In genomic region chr3:48428088-48428862, GRCh38 we compare ENCODE assay signal across 9 cellular contexts. TPM values are rescaled to one million over a fixed set of nuclear protein-coding genes. Genes with fewer than 3 reads are reported as not detected.
DNase-seq lines count a peak whose midpoint lies in the region; ATAC-seq and FAIRE-seq lines count a peak whose summit lies in the region.
"Had no signal": no experiment of that assay in that cellular context is flagged by ENCODE, and none has a peak within 500 bp of the region (broad histone marks: within the 10 kb centered on the region; RNA-seq: fewer than 3 reads in every experiment).

No MANE protein-coding gene starts in this region.

- H3K9me3 ChIP-seq in iPS-18c (ENCODE audit: control insufficient read depth, insufficient read depth, low read length) = no peaks in the 10 kb centered on the region

- peak overlapping the region; percentile 15 for H3K4me3 Mint-ChIP-seq in activated CD8-positive, alpha-beta memory T cell treated with anti-CD3 and anti-CD28 coated beads, Interleukin-2, amount 10 ng/mL, durations not matched to agents 7 days and 5 days
- H3K4me3 Mint-ChIP-seq in activated T-helper 1 cell treated with anti-CD3 and anti-CD28 coated beads, Interleukin-12 subunit alpha, Interleukin-12 subunit beta, Interleukin-2, Interleukin-4 antibody, amounts not matched to agents 30 ng/mL and 10 ng/mL and 1 ng/mL, durations not matched to agents 14 hours and 24 hours and 36 hours = peak overlapping the region; percentile 65
- H3K4me3 Mint-ChIP-seq in stimulated activated naive B cell treated with anti-CD40 and anti-IgM and Interleukin-4, amounts not matched to agents 10 μg/mL and 1 μg/mL and 100 μg/mL, for 72 hours = peak overlapping the region; percentile 14 to 47

- no peak for ATAC-seq in activated CD8-positive, alpha-beta memory T cell treated with anti-CD3 and anti-CD28 coated beads, Interleukin-2, amount 10 ng/mL, durations not matched to agents 7 days and 5 days
- ATAC-seq in stimulated activated naive B cell treated with anti-CD40 and anti-IgM and Interleukin-4, amounts not matched to agents 10 μg/mL and 1 μg/mL and 100 μg/mL, for 72 hours (replicated peaks) = no peak
- ATAC-seq in HG03432 (IDR thresholded peaks at IDR 0.05; ENCODE audit: unreplicated experiment) = no peak

- H3K27ac Mint-ChIP-seq in activated CD8-positive, alpha-beta memory T cell treated with anti-CD3 and anti-CD28 coated beads, Interleukin-2, amount 10 ng/mL, durations not matched to agents 7 days and 5 days = no peak overlapping the region
- H3K27ac Mint-ChIP-seq in activated T-helper 1 cell treated with anti-CD3 and anti-CD28 coated beads, Interleukin-12 subunit alpha, Interleukin-12 subunit beta, Interleukin-2, Interleukin-4 antibody, amounts not matched to agents 30 ng/mL and 10 ng/mL and 1 ng/mL, durations not matched to agents 14 hours and 24 hours and 36 hours = no peak overlapping the region
- H3K27ac Mint-ChIP-seq in stimulated activated naive B cell treated with anti-CD40 and anti-IgM and Interleukin-4, amounts not matched to agents 10 μg/mL and 1 μg/mL and 100 μg/mL, for 72 hours = no peak overlapping the region

- intact Hi-C loops in activated T-helper 1 cell treated with anti-CD3 and anti-CD28 coated beads, Interleukin-12 subunit alpha, Interleukin-12 subunit beta, Interleukin-2, Interleukin-4 antibody, amounts not matched to agents 30 ng/mL and 10 ng/mL and 1 ng/mL, durations not matched to agents 14 hours and 24 hours and 36 hours (cut with micrococcal nuclease) = no loop called here

- no peaks in the 10 kb centered on the region for H3K9me3 Mint-ChIP-seq in activated CD8-positive, alpha-beta memory T cell treated with anti-CD3 and anti-CD28 coated beads, Interleukin-2, amount 10 ng/mL, durations not matched to agents 7 days and 5 days (ENCODE audit: low read depth)
- no peaks in the 10 kb centered on the region for H3K9me3 Mint-ChIP-seq in activated T-helper 1 cell treated with anti-CD3 and anti-CD28 coated beads, Interleukin-12 subunit alpha, Interleukin-12 subunit beta, Interleukin-2, Interleukin-4 antibody, amounts not matched to agents 30 ng/mL and 10 ng/mL and 1 ng/mL, durations not matched to agents 14 hours and 24 hours and 36 hours
- no peaks in the 10 kb centered on the region for H3K9me3 Mint-ChIP-seq in stimulated activated naive B cell treated with anti-CD40 and anti-IgM and Interleukin-4, amounts not matched to agents 10 μg/mL and 1 μg/mL and 100 μg/mL, for 72 hours

- H3K27me3 Mint-ChIP-seq in activated CD8-positive, alpha-beta memory T cell treated with anti-CD3 and anti-CD28 coated beads, Interleukin-2, amount 10 ng/mL, durations not matched to agents 7 days and 5 days = peaks cover 20% of the 10 kb centered on the region
- peaks cover 16% of the 10 kb centered on the region for H3K27me3 Mint-ChIP-seq in activated T-helper 1 cell treated with anti-CD3 and anti-CD28 coated beads, Interleukin-12 subunit alpha, Interleukin-12 subunit beta, Interleukin-2, Interleukin-4 antibody, amounts not matched to agents 30 ng/mL and 10 ng/mL and 1 ng/mL, durations not matched to agents 14 hours and 24 hours and 36 hours (ENCODE audit: insufficient read depth)
- peaks cover 21 to 28% of the 10 kb centered on the region in 2 donors for H3K27me3 Mint-ChIP-seq in stimulated activated naive B cell treated with anti-CD40 and anti-IgM and Interleukin-4, amounts not matched to agents 10 μg/mL and 1 μg/mL and 100 μg/mL, for 72 hours

- no peak for DNase-seq in activated CD8-positive, alpha-beta memory T cell treated with anti-CD3 and anti-CD28 coated beads, Interleukin-2, amount 10 ng/mL, durations not matched to agents 7 days and 5 days
- DNase-seq in activated CD8-positive, alpha-beta memory T cell treated with anti-CD3 and anti-CD28 coated beads for 24 hours = no peak
- no peak for DNase-seq in activated T-helper 1 cell treated with anti-CD3 and anti-CD28 coated beads, Interleukin-12 subunit alpha, Interleukin-12 subunit beta, Interleukin-2, Interleukin-4 antibody, amounts not matched to agents 30 ng/mL and 10 ng/mL and 1 ng/mL, durations not matched to agents 14 hours and 24 hours and 36 hours (ENCODE audit: low spot score)
- no peak for DNase-seq in stimulated activated naive B cell treated with anti-CD40 and anti-IgM and Interleukin-4, amounts not matched to agents 10 μg/mL and 1 μg/mL and 100 μg/mL, for 72 hours
- DNase-seq in DMS153 treated with DMSO at 0.1 percent for 48 hours (lab: John Stamatoyannopoulos, UW; ENCODE audit: unreplicated experiment) = no peak
- no peak for DNase-seq in frontal cortex (ENCODE audit: low spot score in 2 of 2)

- peaks cover 9% of the 10 kb centered on the region for H3K36me3 Mint-ChIP-seq in activated CD8-positive, alpha-beta memory T cell treated with anti-CD3 and anti-CD28 coated beads, Interleukin-2, amount 10 ng/mL, durations not matched to agents 7 days and 5 days
- H3K36me3 Mint-ChIP-seq in activated T-helper 1 cell treated with anti-CD3 and anti-CD28 coated beads, Interleukin-12 subunit alpha, Interleukin-12 subunit beta, Interleukin-2, Interleukin-4 antibody, amounts not matched to agents 30 ng/mL and 10 ng/mL and 1 ng/mL, durations not matched to agents 14 hours and 24 hours and 36 hours (ENCODE audit: low read depth) = peaks cover 13% of the 10 kb centered on the region
- peaks cover 8 to 22% of the 10 kb centered on the region in 2 donors for H3K36me3 Mint-ChIP-seq in stimulated activated naive B cell treated with anti-CD40 and anti-IgM and Interleukin-4, amounts not matched to agents 10 μg/mL and 1 μg/mL and 100 μg/mL, for 72 hours

- CTCF ChIA-PET in activated CD8-positive, alpha-beta memory T cell treated with anti-CD3 and anti-CD28 coated beads, Interleukin-2, amount 10 ng/mL, durations not matched to agents 7 days and 5 days (lab: Charles Lee) = interaction anchor here (0.7 to 3.0 kb wide), 3 partner anchors 8 to 121 kb away, joined by 3 to 10 read pairs (median 7); no protein-coding TSS in a partner anchor

- H3K4me3 ChIP-seq in iPS-18c (ENCODE audit: insufficient read depth, low read depth, low read length) = peak overlapping the region; percentile 80

- FAIRE-seq in frontal cortex (lab: Jason Lieb, UNC) = no peak
- FAIRE-seq: colon had no signal

- peaks cover 16% of the 10 kb centered on the region for H3K4me1 Mint-ChIP-seq in activated CD8-positive, alpha-beta memory T cell treated with anti-CD3 and anti-CD28 coated beads, Interleukin-2, amount 10 ng/mL, durations not matched to agents 7 days and 5 days
- peaks cover 20% of the 10 kb centered on the region for H3K4me1 Mint-ChIP-seq in activated T-helper 1 cell treated with anti-CD3 and anti-CD28 coated beads, Interleukin-12 subunit alpha, Interleukin-12 subunit beta, Interleukin-2, Interleukin-4 antibody, amounts not matched to agents 30 ng/mL and 10 ng/mL and 1 ng/mL, durations not matched to agents 14 hours and 24 hours and 36 hours (ENCODE audit: low read depth)
- peaks cover 14 to 20% of the 10 kb centered on the region in 2 donors for H3K4me1 Mint-ChIP-seq in stimulated activated naive B cell treated with anti-CD40 and anti-IgM and Interleukin-4, amounts not matched to agents 10 μg/mL and 1 μg/mL and 100 μg/mL, for 72 hours

RNA-seq across cellular contexts. Expression of gene PLXNB1, which starts 1.6 kb away (rescaled TPM):
- 1 to 10 TPM; 1.8 to 4.0 TPM for total RNA-seq in activated CD8-positive, alpha-beta memory T cell treated with anti-CD3 and anti-CD28 coated beads, Interleukin-2, amount 10 ng/mL, durations not matched to agents 7 days and 5 days
- total RNA-seq in activated T-helper 1 cell treated with anti-CD3 and anti-CD28 coated beads, Interleukin-12 subunit alpha, Interleukin-12 subunit beta, Interleukin-2, Interleukin-4 antibody, amounts not matched to agents 30 ng/mL and 10 ng/mL and 1 ng/mL, durations not matched to agents 14 hours and 24 hours and 36 hours = 5.7 and 7.0 TPM in 2 replicates
- 32.2 TPM for total RNA-seq in frontal cortex

RNA-seq across cellular contexts. Expression of gene CCDC51, which starts 11.6 kb away (rescaled TPM):
- total RNA-seq in activated CD8-positive, alpha-beta memory T cell treated with anti-CD3 and anti-CD28 coated beads, Interleukin-2, amount 10 ng/mL, durations not matched to agents 7 days and 5 days = 10 to 100 TPM; 18.4 to 21.9 TPM
- 26.0 and 26.3 TPM in 2 replicates for total RNA-seq in activated T-helper 1 cell treated with anti-CD3 and anti-CD28 coated beads, Interleukin-12 subunit alpha, Interleukin-12 subunit beta, Interleukin-2, Interleukin-4 antibody, amounts not matched to agents 30 ng/mL and 10 ng/mL and 1 ng/mL, durations not matched to agents 14 hours and 24 hours and 36 hours
- total RNA-seq in frontal cortex = 12.6 TPM

RNA-seq across cellular contexts. Expression of gene TMA7, which starts 11.8 kb away (rescaled TPM):
- total RNA-seq in activated CD8-positive, alpha-beta memory T cell treated with anti-CD3 and anti-CD28 coated beads, Interleukin-2, amount 10 ng/mL, durations not matched to agents 7 days and 5 days = 100 to 1,000 TPM; 219 to 298 TPM
- 262 and 266 TPM in 2 replicates for total RNA-seq in activated T-helper 1 cell treated with anti-CD3 and anti-CD28 coated beads, Interleukin-12 subunit alpha, Interleukin-12 subunit beta, Interleukin-2, Interleukin-4 antibody, amounts not matched to agents 30 ng/mL and 10 ng/mL and 1 ng/mL, durations not matched to agents 14 hours and 24 hours and 36 hours
- total RNA-seq in frontal cortex = 99.9 TPM

RNA-seq across cellular contexts. Expression of gene ATRIP, which starts 18.3 kb away (rescaled TPM):
- total RNA-seq in activated CD8-positive, alpha-beta memory T cell treated with anti-CD3 and anti-CD28 coated beads, Interleukin-2, amount 10 ng/mL, durations not matched to agents 7 days and 5 days = 10 to 100 TPM; 20.9 to 21.2 TPM
- 16.5 and 20.5 TPM in 2 replicates for total RNA-seq in activated T-helper 1 cell treated with anti-CD3 and anti-CD28 coated beads, Interleukin-12 subunit alpha, Interleukin-12 subunit beta, Interleukin-2, Interleukin-4 antibody, amounts not matched to agents 30 ng/mL and 10 ng/mL and 1 ng/mL, durations not matched to agents 14 hours and 24 hours and 36 hours
- total RNA-seq in frontal cortex = 7.3 TPM

RNA-seq across cellular contexts. Expression of gene FBXW12, which starts 56.3 kb away (rescaled TPM):
- not detected for total RNA-seq in activated CD8-positive, alpha-beta memory T cell treated with anti-CD3 and anti-CD28 coated beads, Interleukin-2, amount 10 ng/mL, durations not matched to agents 7 days and 5 days
- not detected in 2 replicates for total RNA-seq in activated T-helper 1 cell treated with anti-CD3 and anti-CD28 coated beads, Interleukin-12 subunit alpha, Interleukin-12 subunit beta, Interleukin-2, Interleukin-4 antibody, amounts not matched to agents 30 ng/mL and 10 ng/mL and 1 ng/mL, durations not matched to agents 14 hours and 24 hours and 36 hours
- total RNA-seq in frontal cortex = 1.6 TPM

Comparison
In these comparisons a context has a peak if more than half of its experiments do, and no peak if none do; other contexts are left out.
1. H3K4me3 Mint-ChIP-seq: peak in every context shown above with its lines; median percentile 65 in activated T-helper 1 cell treated with anti-CD3 and anti-CD28 coated beads, Interleukin-12 subunit alpha, Interleukin-12 subunit beta, Interleukin-2, Interleukin-4 antibody, amounts not matched to agents 30 ng/mL and 10 ng/mL and 1 ng/mL, durations not matched to agents 14 hours and 24 hours and 36 hours; 30 in stimulated activated naive B cell treated with anti-CD40 and anti-IgM and Interleukin-4, amounts not matched to agents 10 μg/mL and 1 μg/mL and 100 μg/mL, for 72 hours; 15 in activated CD8-positive, alpha-beta memory T cell treated with anti-CD3 and anti-CD28 coated beads, Interleukin-2, amount 10 ng/mL, durations not matched to agents 7 days and 5 days.